Comparison of ENCODE assay signal across 20 cellular contexts in the genomic region with DNA sequence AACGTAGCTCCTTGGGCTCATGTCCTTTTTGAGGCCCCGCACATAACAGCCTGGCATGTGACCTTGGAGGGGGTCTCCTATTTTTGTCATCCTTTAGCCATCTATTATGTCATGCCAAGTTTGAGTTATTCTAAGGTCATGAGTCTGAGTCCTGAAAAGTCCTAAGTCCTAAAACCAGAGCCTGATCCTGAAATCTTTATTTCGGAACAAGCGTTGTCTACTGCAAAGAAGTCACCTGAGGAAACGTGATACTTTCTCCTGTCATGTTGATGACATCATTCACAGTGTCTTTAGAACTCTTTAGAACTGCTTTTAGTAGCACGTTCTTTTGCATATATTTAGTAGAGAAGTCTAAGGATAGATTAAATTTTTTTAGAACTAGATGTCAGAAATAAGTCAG.
DNase-seq lines count a peak whose midpoint lies in the region; ATAC-seq and TF ChIP-seq lines count a peak whose summit lies in the region.
"Had no signal": no experiment of that assay in that cellular context is flagged by ENCODE, and none has a peak within 500 bp of the region (broad histone marks: within the 10 kb centered on the region; RNA-seq: fewer than 3 reads in every experiment).

No MANE protein-coding gene starts in this region.

- H3K27ac Mint-ChIP-seq in brain (peak overlapping the region in 3 of 5 experiments; percentile 21 to 73 (median 71)), nephron progenitor cell (peak overlapping the region; percentile 23)

- CTCF ChIA-PET in HEK293 (lab: Yijun Ruan, JAX): interaction anchor here (0.6 kb wide), 1 partner anchor 140 kb away, joined by 3 read pairs; no protein-coding TSS in a partner anchor

- DNase-seq in nephron progenitor cell (no peak), thoracic aorta (ENCODE audit: low spot score) (no peak), cortex of kidney (lab: John Stamatoyannopoulos, UW) (no peak)
- no peak for DNase-seq in activated CD4-positive, alpha-beta T cell treated with anti-CD3 and anti-CD28 coated beads, Interleukin-2, amount 50 U/mL, for 1 hour
- DNase-seq: ACHN, DND-41, H7, KG1, MV-4-11, NCI-H187, NCI-H2107, NCI-H2227 treated with DMSO at 0.1 percent for 48 hours, NCI-H82, OCI-M1, SK-N-SH had no signal

- no peaks in the 10 kb centered on the region for H3K27me3 ChIP-seq in thoracic aorta (replicated peaks; ENCODE audit: insufficient read depth)

- no peaks in the 10 kb centered on the region for H3K9me3 ChIP-seq in HEK293 (ENCODE audit: control insufficient read depth, insufficient read depth, low read depth, low read length)
- no peaks in the 10 kb centered on the region for H3K9me3 ChIP-seq in thoracic aorta
- H3K9me3 ChIP-seq: SK-N-SH had no signal

- H3K4me3 ChIP-seq in HEK293 (ENCODE audit: low read depth, low read length): no peak overlapping the region
- H3K4me3 ChIP-seq in thoracic aorta: no peak overlapping the region

- H3K4me1 ChIP-seq in HEK293 (ENCODE audit: control insufficient read depth, insufficient read depth, low read length) (peaks cover 7% of the 10 kb centered on the region), thoracic aorta (ENCODE audit: control insufficient read depth in 1 of 2, low read depth in 2 of 2) (peaks cover 24 to 76% of the 10 kb centered on the region in 2 donors)

- H3K36me3 Mint-ChIP-seq in brain: peaks cover 31% of the 10 kb centered on the region
- peaks cover 52% of the 10 kb centered on the region for H3K36me3 Mint-ChIP-seq in nephron progenitor cell (ENCODE audit: low read depth)
- H3K36me3 Mint-ChIP-seq: CD14-positive monocyte had no signal

- H3K36me3 ChIP-seq in HEK293 (ENCODE audit: control insufficient read depth in 2 of 2, insufficient read depth in 1 of 2, low read length in 2 of 2) (no peaks in the 10 kb centered on the region), thoracic aorta (no peaks in the 10 kb centered on the region)

- peaks cover 78% of the 10 kb centered on the region for H3K4me1 Mint-ChIP-seq in brain
- H3K4me1 Mint-ChIP-seq in nephron progenitor cell: peaks cover 72% of the 10 kb centered on the region

- no peak for ATAC-seq in thoracic aorta (ENCODE audit: insufficient number of reproducible peaks, low FRiP score, low read depth)
- ATAC-seq in HG02678 (IDR thresholded peaks at IDR 0.05; ENCODE audit: unreplicated experiment): no peak
- ATAC-seq in GM18519 (IDR thresholded peaks at IDR 0.05; ENCODE audit: low FRiP score, unreplicated experiment): no peak

- no peak for TF ChIP-seq CTCF in HEK293 (tag by site-specific recombination; IDR thresholded peaks at IDR 0.05)
- no peak for TF ChIP-seq CTCF in brain (conservative IDR thresholded peaks at IDR 0.05)
- TF ChIP-seq CTCF in nephron progenitor cell (IDR thresholded peaks at IDR 0.05): no peak
- TF ChIP-seq CTCF in thoracic aorta (IDR thresholded peaks at IDR 0.05): no peak

- H3K27ac ChIP-seq in HEK293 (ENCODE audit: extremely low read depth, low read depth, low read length) (no peak overlapping the region), thoracic aorta (peak overlapping the region; percentile 39 to 51)

- POLR2A ChIA-PET in HEK293 (lab: Yijun Ruan, JAX): no interaction called here

- H3K27me3 Mint-ChIP-seq in brain (no peaks in the 10 kb centered on the region), nephron progenitor cell (ENCODE audit: low read depth, poor library complexity) (no peaks in the 10 kb centered on the region)

- H3K9me3 Mint-ChIP-seq in brain (no peaks in the 10 kb centered on the region), nephron progenitor cell (no peaks in the 10 kb centered on the region)
- H3K9me3 Mint-ChIP-seq: CD14-positive monocyte had no signal

- H3K4me3 Mint-ChIP-seq in brain (no peak overlapping the region), nephron progenitor cell (no peak overlapping the region)
- H3K4me3 Mint-ChIP-seq: CD14-positive monocyte had no signal

TF ChIP-seq in HEK293, 187 proteins besides CTCF, POLR2A, EP300 and RAD21:
- TF ChIP-seq BCL11B (tag by site-specific recombination; IDR thresholded peaks at IDR 0.05; ENCODE audit: low read depth) (no peak), ZNF629 (tag by site-specific recombination; IDR thresholded peaks at IDR 0.05) (0 out of 2 replicates have a peak, but pooled peaks have one; percentile 12)
